25 cellular contexts compared by ENCODE assay signal in genomic region chr17:34447406-34447805, GRCh38.
"Had no signal": no experiment of that assay in that cellular context is flagged by ENCODE, and none has a peak within 500 bp of the region (broad histone marks: within the 10 kb centered on the region; RNA-seq: fewer than 3 reads in every experiment).

No MANE protein-coding gene starts in this region.

- H3K4me1 ChIP-seq: SJSA1 had no signal

- H3K4me3 ChIP-seq: K562, SJSA1, SK-N-MC had no signal

- H3K4me1 Mint-ChIP-seq: IgD-negative memory B cell had no signal

- H3K36me3 ChIP-seq: SJSA1 had no signal

- H3K27ac ChIP-seq: HL-60, KMS-11, SJSA1, SK-N-MC had no signal

- H3K4me3 Mint-ChIP-seq: IgD-negative memory B cell had no signal

- H3K4me2 ChIP-seq: KMS-11 had no signal

- H3K36me3 Mint-ChIP-seq: IgD-negative memory B cell had no signal

- H3K9me3 ChIP-seq: SJSA1 had no signal

- H3K27ac Mint-ChIP-seq: IgD-negative memory B cell had no signal

- H3K9me3 Mint-ChIP-seq: IgD-negative memory B cell had no signal

- H3K9ac ChIP-seq: KMS-11 had no signal

- ATAC-seq: K562, Panc1, PC-3, Right ventricle myocardium inferior had no signal

- DNase-seq: Kasumi-1; MV-4-11; NCI-H1048; NCI-H1105; NCI-H1417; NCI-H1436 treated with DMSO at 0.1 percent for 48 hours; NCI-H1694; NCI-H187 treated with DMSO at 0.1 percent for 48 hours; NCI-H2029 treated with DMSO at 0.1 percent for 48 hours; NCI-H2171 treated with DMSO at 0.1 percent for 48 hours; NCI-H345; NCI-H446 treated with DMSO at 0.1 percent for 48 hours; NCI-H510A treated with DMSO at 0.1 percent for 48 hours; NCI-H526; NK-92 treated with Interleukin-12 subunit alpha and Interleukin-12 subunit beta, amount 100 ng/mL, for 24 hours; PC-3; SHP77 treated with DMSO at 0.1 percent for 48 hours had no signal
